24 cellular contexts compared by ENCODE assay signal in genomic region chr3:4565806-4566501, GRCh38.
A peak's percentile ranks its signal among the peaks of the same experiment; 100 is the strongest.
DNase-seq lines count a peak whose midpoint lies in the region; ATAC-seq, FAIRE-seq and TF ChIP-seq lines count a peak whose summit lies in the region.
"Had no signal": no experiment of that assay in that cellular context is flagged by ENCODE, and none has a peak within 500 bp of the region (broad histone marks: within the 10 kb centered on the region; RNA-seq: fewer than 3 reads in every experiment).

No MANE protein-coding gene starts in this region.

- H3K36me3 Mint-ChIP-seq in MCF 10A (ENCODE audit: insufficient read depth, unreplicated experiment), result no peaks in the 10 kb centered on the region

- H3K27me3 ChIP-seq in breast epithelium (no peaks in the 10 kb centered on the region), mesendoderm (ENCODE audit: insufficient read depth, low read length, poor library complexity) (no peaks in the 10 kb centered on the region), dorsolateral prefrontal cortex (no peaks in the 10 kb centered on the region)
- H3K27me3 ChIP-seq: Peyer's patch had no signal

- no peak overlapping the region for H2AK5ac ChIP-seq in mesendoderm (ENCODE audit: low read length)

- H3K9me3 Mint-ChIP-seq in MCF 10A (ENCODE audit: unreplicated experiment), result no peaks in the 10 kb centered on the region
- H3K9me3 Mint-ChIP-seq: CD8-positive, alpha-beta memory T cell had no signal

- DNase-seq in breast epithelium (ENCODE audit: low spot score in 2 of 2) (no peak), MCF 10A (ENCODE audit: unreplicated experiment) (no peak), kidney (no peak), renal cortical epithelial cell (ENCODE audit: low read depth) (peak; percentile 32), mesendoderm (no peak), NCI-H748 (lab: John Stamatoyannopoulos, UW; ENCODE audit: unreplicated experiment) (no peak), dorsolateral prefrontal cortex (no peak)
- DNase-seq: CD8-positive, alpha-beta memory T cell; DND-41; NCI-H1048; NCI-H1436 treated with DMSO at 0.1 percent for 48 hours; NCI-H2029 treated with DMSO at 0.1 percent for 48 hours; NCI-H2171 treated with DMSO at 0.1 percent for 48 hours; NCI-H446 treated with DMSO at 0.1 percent for 48 hours; NCI-H748 treated with DMSO at 0.1 percent for 48 hours; Peyer's patch; Right ventricle myocardium superior had no signal

- H3K27ac Mint-ChIP-seq in MCF 10A (ENCODE audit: low read depth, unreplicated experiment), result no peak overlapping the region

- no peak overlapping the region for H3K18ac ChIP-seq in mesendoderm (ENCODE audit: low read length)

- BruUV-seq in MCF 10A (replicated peaks; lab: Mats Ljungman, UMichigan), result no TSS peak

- no peaks in the 10 kb centered on the region for H3K79me1 ChIP-seq in mesendoderm (ENCODE audit: low read length)

- H3K56ac ChIP-seq in mesendoderm (ENCODE audit: low read length), result no peak overlapping the region

- no peak for FAIRE-seq in kidney (lab: Jason Lieb, UNC)
- FAIRE-seq: G401.6, HTR-8/SVneo, K562 had no signal

- no peaks in the 10 kb centered on the region for H3K4me1 Mint-ChIP-seq in MCF 10A (ENCODE audit: insufficient read depth, unreplicated experiment)

- no peak for TF ChIP-seq POLR2A in breast epithelium (IDR thresholded peaks at IDR 0.05)

- no peaks in the 10 kb centered on the region for H3K79me2 ChIP-seq in mesendoderm (ENCODE audit: control insufficient read depth, insufficient read depth, low read length)

- H3K4me3 ChIP-seq in breast epithelium (no peak overlapping the region), kidney (ENCODE audit: low read length in 2 of 2) (no peak overlapping the region), mesendoderm (ENCODE audit: low read length) (no peak overlapping the region), dorsolateral prefrontal cortex (no peak overlapping the region)
- H3K4me3 ChIP-seq: HAP-1, K562, Peyer's patch, SK-N-MC had no signal

- H2BK120ac ChIP-seq in mesendoderm (ENCODE audit: low read depth, low read length), result no peak overlapping the region

- H2BK15ac ChIP-seq in mesendoderm (replicated peaks; ENCODE audit: low read depth), result no peak overlapping the region

- ATAC-seq in HG03520 (IDR thresholded peaks at IDR 0.05; ENCODE audit: unreplicated experiment), result no peak

- H3K4me1 ChIP-seq in breast epithelium (peaks cover 0 to 8% of the 10 kb centered on the region in 2 donors), kidney (ENCODE audit: control insufficient read depth in 1 of 2, insufficient read depth in 1 of 2, low read depth in 1 of 2, low read length in 2 of 2) (peaks cover 2 to 19% of the 10 kb centered on the region in 2 donors), mesendoderm (ENCODE audit: control insufficient read depth, low read depth, low read length) (no peaks in the 10 kb centered on the region)
- H3K4me1 ChIP-seq: Peyer's patch had no signal

- H3K27ac ChIP-seq in breast epithelium, result peak overlapping the region; percentile 16 to 63
- peak overlapping the region; percentile 18 to 26 for H3K27ac ChIP-seq in kidney (ENCODE audit: low read depth in 2 of 2, low read length in 2 of 2)
- H3K27ac ChIP-seq in mesendoderm (ENCODE audit: low read depth, low read length), result no peak overlapping the region
- no peak overlapping the region for H3K27ac ChIP-seq in dorsolateral prefrontal cortex
- H3K27ac ChIP-seq: 22Rv1, Peyer's patch, SK-N-MC had no signal

- H4K8ac ChIP-seq in mesendoderm (ENCODE audit: low read depth, low read length), result no peak overlapping the region

- H3K4me2 ChIP-seq in mesendoderm (ENCODE audit: low read length), result no peak overlapping the region

- H3K4ac ChIP-seq in mesendoderm (ENCODE audit: low read depth, low read length), result no peak overlapping the region

- H3K36me3 ChIP-seq in breast epithelium (no peaks in the 10 kb centered on the region), kidney (ENCODE audit: control insufficient read depth in 1 of 2, insufficient read depth in 2 of 2, low read length in 2 of 2) (no peaks in the 10 kb centered on the region), mesendoderm (ENCODE audit: control insufficient read depth, insufficient read depth, low read length) (no peaks in the 10 kb centered on the region)
- H3K36me3 ChIP-seq: HAP-1, Peyer's patch had no signal

- no peaks in the 10 kb centered on the region for H3K27me3 Mint-ChIP-seq in MCF 10A (ENCODE audit: insufficient read depth, unreplicated experiment)
- H3K27me3 Mint-ChIP-seq: CD8-positive, alpha-beta memory T cell had no signal

- H3K9ac ChIP-seq in kidney (ENCODE audit: low read length in 2 of 2) (no peak overlapping the region), mesendoderm (ENCODE audit: low read length) (no peak overlapping the region)

- WGBS in mesendoderm (ENCODE audit: extremely low coverage, insufficient coverage, low lambda C conversion rate), result no CpG with 5 or more reads among the region's 5 CpGs

- POLR2A ChIA-PET in MCF 10A (lab: Yijun Ruan, JAX), result interaction anchor here (0.6 to 1.7 kb wide), 3 partner anchors 17 to 73 kb away, joined by 3 to 6 read pairs (median 4); partner anchors contain the start of gene ITPR1

- intact Hi-C loops in breast epithelium (cut with DNase I; ENCODE audit: low total_unique reads), result no loop called here
- intact Hi-C loops in MCF 10A (cut with micrococcal nuclease), result no loop called here
- intact Hi-C loops in kidney (cut with DNase I), result no loop called here
- intact Hi-C loops in dorsolateral prefrontal cortex (cut with DNase I), result no loop called here

- H4K5ac ChIP-seq in mesendoderm (ENCODE audit: low read length), result no peak overlapping the region

- CTCF ChIA-PET in MCF 10A (lab: Yijun Ruan, JAX), result interaction anchor here (0.6 to 1.0 kb wide), 2 partner anchors 81 to 215 kb away, joined by 3 read pairs; no protein-coding TSS in a partner anchor

- H2BK5ac ChIP-seq in mesendoderm (ENCODE audit: low read length), result no peak overlapping the region

- TF ChIP-seq CTCF in breast epithelium (IDR thresholded peaks at IDR 0.05) (no peak), MCF 10A (IDR thresholded peaks at IDR 0.05; ENCODE audit: unreplicated experiment) (no peak), kidney (IDR thresholded peaks at IDR 0.05; ENCODE audit: borderline replicate concordance, extremely low read depth, insufficient read depth) (no peak), dorsolateral prefrontal cortex (IDR thresholded peaks at IDR 0.05 in 54 of 56, conservative IDR thresholded peaks at IDR 0.05 in 2 of 56; ENCODE audit: low read depth in 1 of 56, partially characterized antibody in 56 of 56) (no peak)

- H3K23ac ChIP-seq in mesendoderm (ENCODE audit: low read length), result no peak overlapping the region

- H3K4me3 Mint-ChIP-seq in MCF 10A (ENCODE audit: unreplicated experiment), result no peak overlapping the region
- H3K4me3 Mint-ChIP-seq: CD8-positive, alpha-beta memory T cell had no signal

- no peaks in the 10 kb centered on the region for H3K9me3 ChIP-seq in breast epithelium
- H3K9me3 ChIP-seq in kidney (ENCODE audit: control insufficient read depth in 1 of 2, low read length in 2 of 2), result no peaks in the 10 kb centered on the region
- H3K9me3 ChIP-seq: HAP-1, Peyer's patch had no signal

Comparison
In these comparisons a context has a peak if more than half of its experiments do, and no peak if none do; other contexts are left out.
1. H3K27ac ChIP-seq: peak in breast epithelium (2 of 2) and kidney (2 of 2); none in mesendoderm (single experiment) and dorsolateral prefrontal cortex (0 of 59).